ENCODE assay signal across 25 cellular contexts in genomic region chrX:51281758-51282318, GRCh38. TPM values are rescaled to one million over a fixed set of nuclear protein-coding genes. Genes with fewer than 3 reads are reported as not detected.
"Had no signal": no experiment of that assay in that cellular context is flagged by ENCODE, and none has a peak within 500 bp of the region (broad histone marks: within the 10 kb centered on the region; RNA-seq: fewer than 3 reads in every experiment).

No MANE protein-coding gene starts in this region.

- H3K36me3 ChIP-seq: gastroesophageal sphincter, heart left ventricle, pancreas, right lobe of liver, suprapubic skin, transverse colon, upper lobe of right lung, uterus had no signal

- H3K36me3 Mint-ChIP-seq: natural killer cell had no signal

- FAIRE-seq: endometrium, kidney, small intestine had no signal

- H3K4me1 ChIP-seq: gastroesophageal sphincter, heart left ventricle, pancreas, right lobe of liver, suprapubic skin, transverse colon, upper lobe of right lung, uterus had no signal

- DNase-seq: cortex of kidney; effector memory CD8-positive, alpha-beta T cell; foreskin fibroblast; heart left ventricle; kidney; natural killer cell; occipital lobe; pancreas; right lobe of liver; small intestine; stimulated activated CD4-positive, alpha-beta T cell treated with anti-CD3 and anti-CD28 coated beads, Interleukin-15, amount 100 ng/mL, for 24 hours; stimulated activated CD4-positive, alpha-beta T cell treated with anti-CD3 and anti-CD28 coated beads, Interleukin-2, amount 100 ng/mL, for 48 hours; stimulated activated naive CD4-positive, alpha-beta T cell; stimulated activated naive CD8-positive, alpha-beta T cell treated with anti-CD3 and anti-CD28 coated beads, Interleukin-15, amount 100 ng/mL, for 72 hours; transverse colon; upper lobe of right lung; uterus had no signal

- H3K27ac Mint-ChIP-seq: effector memory CD8-positive, alpha-beta T cell; memory B cell; natural killer cell; stimulated activated naive CD8-positive, alpha-beta T cell treated with anti-CD3 and anti-CD28 coated beads, Interleukin-15, amount 100 ng/mL, for 72 hours had no signal

- H3K27me3 ChIP-seq: gastroesophageal sphincter, hepatocyte, pancreas, right lobe of liver, suprapubic skin, transverse colon, upper lobe of right lung had no signal

- H3K27ac ChIP-seq: gastroesophageal sphincter, heart left ventricle, hepatocyte, pancreas, right lobe of liver, suprapubic skin, transverse colon, upper lobe of right lung, uterus had no signal

- H3K4me3 ChIP-seq: gastroesophageal sphincter, heart left ventricle, hepatocyte, lung, pancreas, right lobe of liver, suprapubic skin, transverse colon, upper lobe of right lung, uterus had no signal

- ATAC-seq: effector memory CD8-positive, alpha-beta T cell; esophagus mucosa; gastroesophageal sphincter; heart left ventricle; left lobe of liver; natural killer cell; pancreas; right lobe of liver; stimulated activated naive CD8-positive, alpha-beta T cell treated with anti-CD3 and anti-CD28 coated beads, Interleukin-15, amount 100 ng/mL, for 72 hours; upper lobe of right lung had no signal

- H3K9me3 Mint-ChIP-seq: effector memory CD8-positive, alpha-beta T cell; memory B cell; natural killer cell; stimulated activated naive CD8-positive, alpha-beta T cell treated with anti-CD3 and anti-CD28 coated beads, Interleukin-15, amount 100 ng/mL, for 72 hours had no signal

RNA-seq across cellular contexts. Expression of gene NUDT10, which starts 50.8 kb away (rescaled TPM):
- total RNA-seq: esophagus mucosa, upper lobe of right lung had no signal
